In the genomic region with DNA sequence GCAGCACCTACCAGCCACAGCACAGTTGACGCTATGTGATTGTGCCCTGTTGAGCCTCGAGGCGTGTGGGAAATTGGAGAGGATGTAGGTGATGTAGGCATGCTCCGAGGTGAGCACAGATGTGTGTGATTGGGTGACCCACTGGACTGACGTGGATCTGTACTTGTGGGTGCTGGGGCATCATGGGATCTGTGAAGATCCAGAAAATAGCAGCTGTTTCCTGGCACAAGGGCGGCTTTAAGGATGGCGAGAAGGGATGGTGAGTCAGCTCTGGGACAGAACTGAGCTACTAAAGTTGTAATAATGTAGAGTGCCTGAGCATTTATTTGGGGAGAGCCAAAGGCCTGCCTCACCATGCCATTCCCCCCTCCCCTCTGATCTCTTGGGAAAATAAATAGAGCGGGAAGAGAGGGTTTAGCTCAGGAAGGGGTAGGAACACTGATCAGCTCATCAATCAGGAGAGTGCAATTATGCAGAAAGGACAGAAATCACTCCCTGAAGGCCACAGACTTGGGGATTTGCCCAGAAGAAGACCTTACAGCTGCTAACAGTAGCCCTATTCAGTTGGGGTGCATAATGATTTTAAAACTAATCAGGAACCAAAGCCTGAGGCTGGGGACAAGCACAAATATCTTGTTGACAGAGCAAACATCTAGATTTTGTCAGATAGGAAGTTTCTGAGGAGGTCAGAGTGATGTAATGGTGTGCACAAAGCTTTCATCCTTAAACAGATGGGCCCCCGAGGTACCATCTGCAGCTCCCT, we compare ENCODE assay signal across 1 cellular context.
TF ChIP-seq lines count a peak whose summit lies in the region.

No MANE protein-coding gene starts in this region.

TF ChIP-seq in HepG2, 621 proteins besides CTCF, POLR2A, EP300 and RAD21 (continued from another document and continues in another):
- TF ChIP-seq, protein P1, sequence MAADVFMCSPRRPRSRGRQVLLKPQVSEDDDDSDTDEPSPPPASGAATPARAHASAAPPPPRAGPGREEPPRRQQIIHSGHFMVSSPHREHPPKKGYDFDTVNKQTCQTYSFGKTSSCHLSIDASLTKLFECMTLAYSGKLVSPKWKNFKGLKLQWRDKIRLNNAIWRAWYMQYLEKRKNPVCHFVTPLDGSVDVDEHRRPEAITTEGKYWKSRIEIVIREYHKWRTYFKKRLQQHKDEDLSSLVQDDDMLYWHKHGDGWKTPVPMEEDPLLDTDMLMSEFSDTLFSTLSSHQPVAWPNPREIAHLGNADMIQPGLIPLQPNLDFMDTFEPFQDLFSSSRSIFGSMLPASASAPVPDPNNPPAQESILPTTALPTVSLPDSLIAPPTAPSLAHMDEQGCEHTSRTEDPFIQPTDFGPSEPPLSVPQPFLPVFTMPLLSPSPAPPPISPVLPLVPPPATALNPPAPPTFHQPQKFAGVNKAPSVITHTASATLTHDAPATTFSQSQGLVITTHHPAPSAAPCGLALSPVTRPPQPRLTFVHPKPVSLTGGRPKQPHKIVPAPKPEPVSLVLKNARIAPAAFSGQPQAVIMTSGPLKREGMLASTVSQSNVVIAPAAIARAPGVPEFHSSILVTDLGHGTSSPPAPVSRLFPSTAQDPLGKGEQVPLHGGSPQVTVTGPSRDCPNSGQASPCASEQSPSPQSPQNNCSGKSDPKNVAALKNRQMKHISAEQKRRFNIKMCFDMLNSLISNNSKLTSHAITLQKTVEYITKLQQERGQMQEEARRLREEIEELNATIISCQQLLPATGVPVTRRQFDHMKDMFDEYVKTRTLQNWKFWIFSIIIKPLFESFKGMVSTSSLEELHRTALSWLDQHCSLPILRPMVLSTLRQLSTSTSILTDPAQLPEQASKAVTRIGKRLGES (CRISPR knock-in tag; IDR thresholded peaks at IDR 0.05; ENCODE audit: borderline replicate concordance): no peak
- TF ChIP-seq ARHGAP35 (CRISPR knock-in tag; IDR thresholded peaks at IDR 0.05; ENCODE audit: borderline replicate concordance) (no peak), FOXO1 (CRISPR knock-in tag; IDR thresholded peaks at IDR 0.05) (peak; percentile 60), NONO (IDR thresholded peaks at IDR 0.05) (no peak), NONO (CRISPR knock-in tag; conservative IDR thresholded peaks at IDR 0.05) (no peak; the same call in 1 of the 2 replicates), ARNT2 (CRISPR knock-in tag; IDR thresholded peaks at IDR 0.05; ENCODE audit: low read depth) (no peak), MATR3 (CRISPR knock-in tag; IDR thresholded peaks at IDR 0.05) (no peak), KMT2A (CRISPR knock-in tag; IDR thresholded peaks at IDR 0.05) (no peak), ZSCAN9 (CRISPR knock-in tag; IDR thresholded peaks at IDR 0.05; ENCODE audit: borderline replicate concordance) (no peak), ELF1 (CRISPR knock-in tag; IDR thresholded peaks at IDR 0.05) (no peak), HNF4A (CRISPR knock-in tag; IDR thresholded peaks at IDR 0.05) (peak; percentile 65), ZNF749 (CRISPR knock-in tag; IDR thresholded peaks at IDR 0.05; ENCODE audit: borderline replicate concordance) (no peak; the same call in 1 of the 2 replicates), SALL1 (CRISPR knock-in tag; IDR thresholded peaks at IDR 0.05) (peak; percentile 22; the same call in 1 of the 2 replicates), DNMT3B (CRISPR knock-in tag; conservative IDR thresholded peaks at IDR 0.05) (no peak), ZNF329 (CRISPR knock-in tag; IDR thresholded peaks at IDR 0.05; ENCODE audit: low read depth) (no peak), PPARG (CRISPR knock-in tag; conservative IDR thresholded peaks at IDR 0.05) (0 out of 2 replicates have a peak, but pooled peaks have one; percentile 54), ASH2L (IDR thresholded peaks at IDR 0.05; ENCODE audit: insufficient read length, low read depth, low read length) (peak; percentile 32), ZFX (CRISPR knock-in tag; IDR thresholded peaks at IDR 0.05; ENCODE audit: low read depth) (peak; percentile 25; the same call in 1 of the 2 replicates), WIZ (CRISPR knock-in tag; IDR thresholded peaks at IDR 0.05) (no peak), SMAD1 (CRISPR knock-in tag; IDR thresholded peaks at IDR 0.05; ENCODE audit: borderline replicate concordance, low read depth) (no peak), SSRP1 (CRISPR knock-in tag; IDR thresholded peaks at IDR 0.05) (no peak), ZNF879 (CRISPR knock-in tag; IDR thresholded peaks at IDR 0.05) (no peak), FOXA1 (IDR thresholded peaks at IDR 0.05) (no peak), FOXA1 (CRISPR knock-in tag; IDR thresholded peaks at IDR 0.05) (peak; percentile 92), ZNF782 (CRISPR knock-in tag; IDR thresholded peaks at IDR 0.05; ENCODE audit: borderline replicate concordance) (no peak), REXO4 (CRISPR knock-in tag; IDR thresholded peaks at IDR 0.05; ENCODE audit: borderline replicate concordance) (no peak), ZFP36L2 (CRISPR knock-in tag; IDR thresholded peaks at IDR 0.05) (no peak), GTF3A (CRISPR knock-in tag; conservative IDR thresholded peaks at IDR 0.05) (no peak), MXD4 (CRISPR knock-in tag; IDR thresholded peaks at IDR 0.05) (no peak), GZF1 (CRISPR knock-in tag; IDR thresholded peaks at IDR 0.05) (no peak), NFE2 (CRISPR knock-in tag; IDR thresholded peaks at IDR 0.05) (no peak), SOX5 (CRISPR knock-in tag; IDR thresholded peaks at IDR 0.05; ENCODE audit: borderline replicate concordance) (peak; percentile 47; the same call in 1 of the 2 replicates), NCOA2 (CRISPR knock-in tag; IDR thresholded peaks at IDR 0.05) (peak; percentile 82; the same call in 1 of the 2 replicates), ZNF431 (CRISPR knock-in tag; IDR thresholded peaks at IDR 0.05; ENCODE audit: borderline replicate concordance, low read depth) (no peak), MEIS1 (CRISPR knock-in tag; IDR thresholded peaks at IDR 0.05; ENCODE audit: borderline replicate concordance) (no peak), RARA (CRISPR knock-in tag; IDR thresholded peaks at IDR 0.05) (peak; percentile 62), THAP11 (CRISPR knock-in tag; IDR thresholded peaks at IDR 0.05) (peak; percentile 40; the same call in 1 of the 2 replicates), SALL2 (CRISPR knock-in tag; IDR thresholded peaks at IDR 0.05) (no peak), SIX4 (CRISPR knock-in tag; IDR thresholded peaks at IDR 0.05) (peak; percentile 16; the same call in 1 of the 2 replicates), KDM1A (CRISPR knock-in tag; IDR thresholded peaks at IDR 0.05) (no peak), ZNF777 (CRISPR knock-in tag; IDR thresholded peaks at IDR 0.05) (no peak), ZNF383 (CRISPR knock-in tag; IDR thresholded peaks at IDR 0.05; ENCODE audit: borderline replicate concordance) (no peak), MBNL3 (CRISPR knock-in tag; conservative IDR thresholded peaks at IDR 0.05) (no peak), ZNF577 (CRISPR knock-in tag; IDR thresholded peaks at IDR 0.05; ENCODE audit: borderline replicate concordance, low read depth) (no peak), TBX2 (CRISPR knock-in tag; IDR thresholded peaks at IDR 0.05; ENCODE audit: borderline replicate concordance) (peak; percentile 84)
- TF ChIP-seq, protein P2, sequence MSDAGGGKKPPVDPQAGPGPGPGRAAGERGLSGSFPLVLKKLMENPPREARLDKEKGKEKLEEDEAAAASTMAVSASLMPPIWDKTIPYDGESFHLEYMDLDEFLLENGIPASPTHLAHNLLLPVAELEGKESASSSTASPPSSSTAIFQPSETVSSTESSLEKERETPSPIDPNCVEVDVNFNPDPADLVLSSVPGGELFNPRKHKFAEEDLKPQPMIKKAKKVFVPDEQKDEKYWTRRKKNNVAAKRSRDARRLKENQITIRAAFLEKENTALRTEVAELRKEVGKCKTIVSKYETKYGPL (CRISPR knock-in tag; IDR thresholded peaks at IDR 0.05): no peak
- TF ChIP-seq, protein P3, sequence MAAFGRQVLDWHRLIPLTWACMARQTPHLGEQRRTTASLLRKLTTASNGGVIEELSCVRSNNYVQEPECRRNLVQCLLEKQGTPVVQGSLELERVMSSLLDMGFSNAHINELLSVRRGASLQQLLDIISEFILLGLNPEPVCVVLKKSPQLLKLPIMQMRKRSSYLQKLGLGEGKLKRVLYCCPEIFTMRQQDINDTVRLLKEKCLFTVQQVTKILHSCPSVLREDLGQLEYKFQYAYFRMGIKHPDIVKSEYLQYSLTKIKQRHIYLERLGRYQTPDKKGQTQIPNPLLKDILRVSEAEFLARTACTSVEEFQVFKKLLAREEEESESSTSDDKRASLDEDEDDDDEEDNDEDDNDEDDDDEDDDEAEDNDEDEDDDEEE (CRISPR knock-in tag; IDR thresholded peaks at IDR 0.05): 0 out of 2 replicates have a peak, but pooled peaks have one; percentile 42
- TF ChIP-seq, protein P4, sequence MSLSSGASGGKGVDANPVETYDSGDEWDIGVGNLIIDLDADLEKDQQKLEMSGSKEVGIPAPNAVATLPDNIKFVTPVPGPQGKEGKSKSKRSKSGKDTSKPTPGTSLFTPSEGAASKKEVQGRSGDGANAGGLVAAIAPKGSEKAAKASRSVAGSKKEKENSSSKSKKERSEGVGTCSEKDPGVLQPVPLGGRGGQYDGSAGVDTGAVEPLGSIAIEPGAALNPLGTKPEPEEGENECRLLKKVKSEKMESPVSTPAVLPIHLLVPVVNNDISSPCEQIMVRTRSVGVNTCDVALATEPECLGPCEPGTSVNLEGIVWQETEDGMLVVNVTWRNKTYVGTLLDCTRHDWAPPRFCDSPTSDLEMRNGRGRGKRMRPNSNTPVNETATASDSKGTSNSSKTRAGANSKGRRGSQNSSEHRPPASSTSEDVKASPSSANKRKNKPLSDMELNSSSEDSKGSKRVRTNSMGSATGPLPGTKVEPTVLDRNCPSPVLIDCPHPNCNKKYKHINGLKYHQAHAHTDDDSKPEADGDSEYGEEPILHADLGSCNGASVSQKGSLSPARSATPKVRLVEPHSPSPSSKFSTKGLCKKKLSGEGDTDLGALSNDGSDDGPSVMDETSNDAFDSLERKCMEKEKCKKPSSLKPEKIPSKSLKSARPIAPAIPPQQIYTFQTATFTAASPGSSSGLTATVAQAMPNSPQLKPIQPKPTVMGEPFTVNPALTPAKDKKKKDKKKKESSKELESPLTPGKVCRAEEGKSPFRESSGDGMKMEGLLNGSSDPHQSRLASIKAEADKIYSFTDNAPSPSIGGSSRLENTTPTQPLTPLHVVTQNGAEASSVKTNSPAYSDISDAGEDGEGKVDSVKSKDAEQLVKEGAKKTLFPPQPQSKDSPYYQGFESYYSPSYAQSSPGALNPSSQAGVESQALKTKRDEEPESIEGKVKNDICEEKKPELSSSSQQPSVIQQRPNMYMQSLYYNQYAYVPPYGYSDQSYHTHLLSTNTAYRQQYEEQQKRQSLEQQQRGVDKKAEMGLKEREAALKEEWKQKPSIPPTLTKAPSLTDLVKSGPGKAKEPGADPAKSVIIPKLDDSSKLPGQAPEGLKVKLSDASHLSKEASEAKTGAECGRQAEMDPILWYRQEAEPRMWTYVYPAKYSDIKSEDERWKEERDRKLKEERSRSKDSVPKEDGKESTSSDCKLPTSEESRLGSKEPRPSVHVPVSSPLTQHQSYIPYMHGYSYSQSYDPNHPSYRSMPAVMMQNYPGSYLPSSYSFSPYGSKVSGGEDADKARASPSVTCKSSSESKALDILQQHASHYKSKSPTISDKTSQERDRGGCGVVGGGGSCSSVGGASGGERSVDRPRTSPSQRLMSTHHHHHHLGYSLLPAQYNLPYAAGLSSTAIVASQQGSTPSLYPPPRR (CRISPR knock-in tag; IDR thresholded peaks at IDR 0.05; ENCODE audit: borderline replicate concordance): peak; percentile 83
- TF ChIP-seq, protein P5, sequence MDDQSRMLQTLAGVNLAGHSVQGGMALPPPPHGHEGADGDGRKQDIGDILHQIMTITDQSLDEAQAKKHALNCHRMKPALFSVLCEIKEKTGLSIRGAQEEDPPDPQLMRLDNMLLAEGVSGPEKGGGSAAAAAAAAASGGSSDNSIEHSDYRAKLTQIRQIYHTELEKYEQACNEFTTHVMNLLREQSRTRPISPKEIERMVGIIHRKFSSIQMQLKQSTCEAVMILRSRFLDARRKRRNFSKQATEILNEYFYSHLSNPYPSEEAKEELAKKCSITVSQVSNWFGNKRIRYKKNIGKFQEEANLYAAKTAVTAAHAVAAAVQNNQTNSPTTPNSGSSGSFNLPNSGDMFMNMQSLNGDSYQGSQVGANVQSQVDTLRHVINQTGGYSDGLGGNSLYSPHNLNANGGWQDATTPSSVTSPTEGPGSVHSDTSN (CRISPR knock-in tag; IDR thresholded peaks at IDR 0.05; ENCODE audit: borderline replicate concordance): no peak
- TF ChIP-seq, protein P6, sequence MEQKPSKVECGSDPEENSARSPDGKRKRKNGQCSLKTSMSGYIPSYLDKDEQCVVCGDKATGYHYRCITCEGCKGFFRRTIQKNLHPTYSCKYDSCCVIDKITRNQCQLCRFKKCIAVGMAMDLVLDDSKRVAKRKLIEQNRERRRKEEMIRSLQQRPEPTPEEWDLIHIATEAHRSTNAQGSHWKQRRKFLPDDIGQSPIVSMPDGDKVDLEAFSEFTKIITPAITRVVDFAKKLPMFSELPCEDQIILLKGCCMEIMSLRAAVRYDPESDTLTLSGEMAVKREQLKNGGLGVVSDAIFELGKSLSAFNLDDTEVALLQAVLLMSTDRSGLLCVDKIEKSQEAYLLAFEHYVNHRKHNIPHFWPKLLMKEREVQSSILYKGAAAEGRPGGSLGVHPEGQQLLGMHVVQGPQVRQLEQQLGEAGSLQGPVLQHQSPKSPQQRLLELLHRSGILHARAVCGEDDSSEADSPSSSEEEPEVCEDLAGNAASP (CRISPR knock-in tag; IDR thresholded peaks at IDR 0.05; ENCODE audit: borderline replicate concordance): peak; percentile 54; the same call in 1 of the 2 replicates
- TF ChIP-seq, protein P7, sequence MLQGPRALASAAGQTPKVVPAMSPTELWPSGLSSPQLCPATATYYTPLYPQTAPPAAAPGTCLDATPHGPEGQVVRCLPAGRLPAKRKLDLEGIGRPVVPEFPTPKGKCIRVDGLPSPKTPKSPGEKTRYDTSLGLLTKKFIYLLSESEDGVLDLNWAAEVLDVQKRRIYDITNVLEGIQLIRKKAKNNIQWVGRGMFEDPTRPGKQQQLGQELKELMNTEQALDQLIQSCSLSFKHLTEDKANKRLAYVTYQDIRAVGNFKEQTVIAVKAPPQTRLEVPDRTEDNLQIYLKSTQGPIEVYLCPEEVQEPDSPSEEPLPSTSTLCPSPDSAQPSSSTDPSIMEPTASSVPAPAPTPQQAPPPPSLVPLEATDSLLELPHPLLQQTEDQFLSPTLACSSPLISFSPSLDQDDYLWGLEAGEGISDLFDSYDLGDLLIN (CRISPR knock-in tag; IDR thresholded peaks at IDR 0.05; ENCODE audit: borderline replicate concordance): no peak
- TF ChIP-seq, protein P8, sequence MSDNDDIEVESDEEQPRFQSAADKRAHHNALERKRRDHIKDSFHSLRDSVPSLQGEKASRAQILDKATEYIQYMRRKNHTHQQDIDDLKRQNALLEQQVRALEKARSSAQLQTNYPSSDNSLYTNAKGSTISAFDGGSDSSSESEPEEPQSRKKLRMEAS (IDR thresholded peaks at IDR 0.05): no peak
- TF ChIP-seq, protein P9, sequence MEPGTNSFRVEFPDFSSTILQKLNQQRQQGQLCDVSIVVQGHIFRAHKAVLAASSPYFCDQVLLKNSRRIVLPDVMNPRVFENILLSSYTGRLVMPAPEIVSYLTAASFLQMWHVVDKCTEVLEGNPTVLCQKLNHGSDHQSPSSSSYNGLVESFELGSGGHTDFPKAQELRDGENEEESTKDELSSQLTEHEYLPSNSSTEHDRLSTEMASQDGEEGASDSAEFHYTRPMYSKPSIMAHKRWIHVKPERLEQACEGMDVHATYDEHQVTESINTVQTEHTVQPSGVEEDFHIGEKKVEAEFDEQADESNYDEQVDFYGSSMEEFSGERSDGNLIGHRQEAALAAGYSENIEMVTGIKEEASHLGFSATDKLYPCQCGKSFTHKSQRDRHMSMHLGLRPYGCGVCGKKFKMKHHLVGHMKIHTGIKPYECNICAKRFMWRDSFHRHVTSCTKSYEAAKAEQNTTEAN (CRISPR knock-in tag; conservative IDR thresholded peaks at IDR 0.05): no peak
